In genomic region chr6:163651910-163652309, GRCh38 we compare ENCODE assay signal across 24 cellular contexts.
DNase-seq lines count a peak whose midpoint lies in the region; ATAC-seq, FAIRE-seq and TF ChIP-seq lines count a peak whose summit lies in the region.
"Had no signal": no experiment of that assay in that cellular context is flagged by ENCODE, and none has a peak within 500 bp of the region (broad histone marks: within the 10 kb centered on the region; RNA-seq: fewer than 3 reads in every experiment).

No MANE protein-coding gene starts in this region.

- ATAC-seq in lung (ENCODE audit: insufficient read depth, low FRiP score): peak; percentile 35
- ATAC-seq: effector memory CD8-positive, alpha-beta T cell; stimulated activated naive B cell treated with anti-CD40 and anti-IgM and Interleukin-4, amounts not matched to agents 10 μg/mL and 1 μg/mL and 100 μg/mL, for 72 hours had no signal

- peak; percentile 16 for DNase-seq in RPMI7951 (ENCODE audit: low read depth)
- peak; percentile 18 for DNase-seq in epithelial cell of esophagus (ENCODE audit: low read depth)
- DNase-seq in lung (ENCODE audit: low spot score): no peak
- no peak for DNase-seq in vagina (ENCODE audit: extremely low spot score in 2 of 2)
- no peak for DNase-seq in DMS53 treated with DMSO at 0.1 percent for 48 hours (lab: John Stamatoyannopoulos, UW; ENCODE audit: unreplicated experiment)
- DNase-seq in GM13976 (ENCODE audit: low spot score): no peak
- no peak for DNase-seq in GM19239 (ENCODE audit: insufficient read length, low spot score)
- DNase-seq: activated CD8-positive, alpha-beta memory T cell treated with anti-CD3 and anti-CD28 coated beads, Interleukin-2, amount 50 U/mL, for 48 hours; activated gamma-delta T cell; amniotic stem cell; effector memory CD8-positive, alpha-beta T cell; left cardiac atrium; NCI-H1105 treated with DMSO at 0.1 percent for 48 hours; NCI-H82; PC-9; stimulated activated naive B cell treated with anti-CD40 and anti-IgM and Interleukin-4, amounts not matched to agents 10 μg/mL and 1 μg/mL and 100 μg/mL, for 72 hours had no signal

- TF ChIP-seq CTCF in epithelial cell of esophagus (IDR thresholded peaks at IDR 0.05; ENCODE audit: insufficient read depth, low read depth, low read length, missing control alignments) (no peak), lung (IDR thresholded peaks at IDR 0.05; ENCODE audit: control extremely low read depth, extremely low read depth) (no peak), vagina (IDR thresholded peaks at IDR 0.05) (no peak), GM13976 (IDR thresholded peaks at IDR 0.05; ENCODE audit: borderline replicate concordance, control extremely low read depth, extremely low read depth, insufficient read depth, missing control alignments) (no peak)

- H3K27me3 ChIP-seq in lung (ENCODE audit: control insufficient read depth, insufficient read depth) (no peaks in the 10 kb centered on the region), vagina (no peaks in the 10 kb centered on the region)
- H3K27me3 ChIP-seq: BLaER1 had no signal

- no peak overlapping the region for H3K4me3 ChIP-seq in epithelial cell of esophagus (ENCODE audit: low read length)
- no peak overlapping the region for H3K4me3 ChIP-seq in lung
- H3K4me3 ChIP-seq in vagina: no peak overlapping the region
- H3K4me3 ChIP-seq: BLaER1, PC-9, tibial artery had no signal

- no peak overlapping the region for H3K27ac ChIP-seq in lung (ENCODE audit: low read depth in 1 of 2, low read length in 1 of 2)
- H3K27ac ChIP-seq in vagina: peak overlapping the region; percentile 42
- H3K27ac ChIP-seq: BLaER1, neutrophil, PC-9, tibial artery, VCaP had no signal

- H3K36me3 ChIP-seq in lung (ENCODE audit: control insufficient read depth in 2 of 2, insufficient read depth in 2 of 2, low read length in 2 of 2): no peaks in the 10 kb centered on the region
- H3K36me3 ChIP-seq in vagina: no peaks in the 10 kb centered on the region
- H3K36me3 ChIP-seq: BLaER1, neutrophil, tibial artery had no signal

- no peaks in the 10 kb centered on the region for H3K4me1 ChIP-seq in lung (ENCODE audit: control insufficient read depth in 2 of 2, insufficient read depth in 2 of 2, low read length in 2 of 2)
- peaks cover 7% of the 10 kb centered on the region for H3K4me1 ChIP-seq in vagina
- H3K4me1 ChIP-seq: BLaER1, tibial artery had no signal

- intact Hi-C loops in vagina (cut with DNase I): no loop called here

- no peaks in the 10 kb centered on the region for H3K9me3 ChIP-seq in lung (ENCODE audit: control insufficient read depth in 2 of 2, insufficient read depth in 1 of 2, low read length in 1 of 2)
- no peaks in the 10 kb centered on the region for H3K9me3 ChIP-seq in vagina
- H3K9me3 ChIP-seq: BLaER1, neutrophil, tibial artery had no signal

- 79 to 93% methylated on average over 2 of the region's 2 CpGs for WGBS in lung, 2 donors

- no peak for FAIRE-seq in GM19239 (lab: Jason Lieb, UNC)
- FAIRE-seq: D721Med, frontal cortex, H1, HTR-8/SVneo had no signal

- no peak for TF ChIP-seq POLR2A in vagina (IDR thresholded peaks at IDR 0.05)

- in situ Hi-C loops in GM13976 (cut with MboI; ENCODE audit: low sequenced_read_pairs, unreplicated experiment): no loop called here

Comparison
In these comparisons a context has a peak if more than half of its experiments do, and no peak if none do; other contexts are left out.
1. DNase-seq: peak in RPMI7951 (single experiment) and epithelial cell of esophagus (single experiment); none in lung (single experiment), vagina (0 of 2), DMS53 treated with DMSO at 0.1 percent for 48 hours (single experiment), GM13976 (single experiment) and GM19239 (single experiment).